Comparison of ENCODE assay signal across 18 cellular contexts in genomic region chr16:5450435-5451104, GRCh38.
"Had no signal": no experiment of that assay in that cellular context is flagged by ENCODE, and none has a peak within 500 bp of the region (broad histone marks: within the 10 kb centered on the region; RNA-seq: fewer than 3 reads in every experiment).

No MANE protein-coding gene starts in this region.

- H3K4me1 ChIP-seq: left ventricle myocardium inferior, tibial artery, vagina had no signal

- H3K9me3 ChIP-seq: left ventricle myocardium inferior, tibial artery, vagina had no signal

- DNase-seq: activated CD4-positive, alpha-beta memory T cell treated with anti-CD3 and anti-CD28 coated beads, Interleukin-2, amount 10 ng/mL, durations not matched to agents 7 days and 5 days; activated CD4-positive, alpha-beta T cell treated with anti-CD3 and anti-CD28 coated beads for 4 hours; activated gamma-delta T cell treated with Interleukin-2 at 50 U/mL for 16 hours; activated T-cell treated with anti-CD3 and anti-CD28 coated beads, Interleukin-2, amount 50 U/mL, for 72 hours; amygdala; central memory CD4-positive, alpha-beta T cell; effector CD8-positive, alpha-beta T cell; foreskin fibroblast; glutamatergic neuron; left ventricle myocardium inferior; naive thymus-derived CD8-positive, alpha-beta T cell; stimulated activated CD4-positive, alpha-beta T cell treated with anti-CD3 and anti-CD28 coated beads, Interleukin-15, amount 100 ng/mL, for 24 hours; stimulated activated CD4-positive, alpha-beta T cell treated with anti-CD3 and anti-CD28 coated beads, Interleukin-4, amount 100 ng/mL, for 1 hour; stimulated activated naive B cell treated with anti-CD40 and anti-IgM and Interleukin-4, amounts not matched to agents 10 μg/mL and 1 μg/mL and 100 μg/mL, for 72 hours; T-helper 17 cell; tibial artery had no signal

- H3K27me3 ChIP-seq: tibial artery, vagina had no signal

- H3K27ac ChIP-seq: coronary artery, left ventricle myocardium inferior, tibial artery, vagina had no signal

- H3K4me3 ChIP-seq: coronary artery, left ventricle myocardium inferior, tibial artery, vagina had no signal

- H3K36me3 ChIP-seq: left ventricle myocardium inferior, tibial artery, vagina had no signal

- ATAC-seq: activated T-cell treated with anti-CD3 and anti-CD28 coated beads, Interleukin-2, amount 50 U/mL, for 72 hours; naive thymus-derived CD8-positive, alpha-beta T cell; stimulated activated naive B cell treated with anti-CD40 and anti-IgM and Interleukin-4, amounts not matched to agents 10 μg/mL and 1 μg/mL and 100 μg/mL, for 72 hours; T-helper 17 cell had no signal
